ENCODE assay signal across 8 cellular contexts in genomic region chr10:43574035-43574892, GRCh38. TPM values are rescaled to one million over a fixed set of nuclear protein-coding genes. Genes with fewer than 3 reads are reported as not detected.
DNase-seq lines count a peak whose midpoint lies in the region; ATAC-seq, FAIRE-seq and TF ChIP-seq lines count a peak whose summit lies in the region.

Gene ZNF239 (minus strand): TSS chr10:43574616. CDS start chr10:43558079, 16,537 bp downstream.

- peak within 1 kb of the TSS; percentile 83 for H3K4me2 ChIP-seq in neural progenitor cell

- no peaks in the 10 kb centered on the region for H3K27me3 Mint-ChIP-seq in neural progenitor cell (ENCODE audit: insufficient read depth, low read depth)
- no peaks in the 10 kb centered on the region for H3K27me3 Mint-ChIP-seq in stimulated activated naive CD8-positive, alpha-beta T cell treated with anti-CD3 and anti-CD28 coated beads, Interleukin-15, amount 100 ng/mL, for 72 hours

- H3K9ac ChIP-seq in neural progenitor cell: no peak within 1 kb of the TSS

- peaks cover 37% of the 10 kb centered on the region for H3K27me3 ChIP-seq in neural progenitor cell

- peaks cover 29% of the 10 kb centered on the region for H3K9me3 Mint-ChIP-seq in neural progenitor cell
- peaks cover 34 to 42% of the 10 kb centered on the region in 2 donors for H3K9me3 Mint-ChIP-seq in stimulated activated naive CD8-positive, alpha-beta T cell treated with anti-CD3 and anti-CD28 coated beads, Interleukin-15, amount 100 ng/mL, for 72 hours

- H3K4me1 ChIP-seq in neural progenitor cell: peaks cover 13% of the 10 kb centered on the region

- H3K4me3 ChIP-seq in neural progenitor cell: peak within 1 kb of the TSS; percentile 45

- no peaks in the 10 kb centered on the region for H4K20me1 ChIP-seq in neural progenitor cell (ENCODE audit: low read depth)

- H3K36me3 ChIP-seq in neural progenitor cell: no peaks in the 10 kb centered on the region

- no peaks in the 10 kb centered on the region for H3K9me3 ChIP-seq in neural progenitor cell (ENCODE audit: low read depth)

- FAIRE-seq in RCC 7860 (lab: Jason Lieb, UNC): no peak

- TF ChIP-seq CTCF in AG09319 (IDR thresholded peaks at IDR 0.05; ENCODE audit: low read depth, low read length): no peak
- TF ChIP-seq CTCF in neural progenitor cell (IDR thresholded peaks at IDR 0.05): peak; percentile 4

- peak within 1 kb of the TSS; percentile 92 for H2AFZ ChIP-seq in neural progenitor cell (replicated peaks)

- H3K36me3 Mint-ChIP-seq in neural progenitor cell: peaks cover 16% of the 10 kb centered on the region

- H3K4me1 Mint-ChIP-seq in neural progenitor cell: peaks cover 11% of the 10 kb centered on the region
- peaks cover 43% of the 10 kb centered on the region for H3K4me1 Mint-ChIP-seq in stimulated activated naive CD8-positive, alpha-beta T cell treated with anti-CD3 and anti-CD28 coated beads, Interleukin-15, amount 100 ng/mL, for 72 hours

- H3F3A ChIP-seq in neural progenitor cell (ENCODE audit: low read depth): peaks cover 3% of the 10 kb centered on the region

- peak within 1 kb of the TSS; percentile 83 for H3K27ac Mint-ChIP-seq in neural progenitor cell
- peak within 1 kb of the TSS; percentile 49 to 86 for H3K27ac Mint-ChIP-seq in stimulated activated naive CD8-positive, alpha-beta T cell treated with anti-CD3 and anti-CD28 coated beads, Interleukin-15, amount 100 ng/mL, for 72 hours

- no peak within 1 kb of the TSS for H3K27ac ChIP-seq in neural progenitor cell

- no peaks in the 10 kb centered on the region for H3K79me2 ChIP-seq in neural progenitor cell (ENCODE audit: low read depth)

- DNase-seq in AG09319 (ENCODE audit: extremely low read depth, low read depth): peak; percentile 80
- DNase-seq in RCC 7860 (ENCODE audit: low spot score): peak; percentile 49
- peak; percentile 79 for DNase-seq in activated gamma-delta T cell treated with anti-CD3 and anti-CD28 coated beads, Interleukin-2, amount 50 U/mL, for 16 hours (ENCODE audit: low read depth)
- DNase-seq in foreskin melanocyte: peak; percentile 75
- peak; percentile 85 for DNase-seq in neural progenitor cell (ENCODE audit: low spot score)
- peak; percentile 74 to 89 for DNase-seq in stimulated activated naive CD8-positive, alpha-beta T cell treated with anti-CD3 and anti-CD28 coated beads, Interleukin-15, amount 100 ng/mL, for 72 hours

- ATAC-seq in GM19035 (IDR thresholded peaks at IDR 0.05; ENCODE audit: unreplicated experiment) (peak; percentile 89), HG03378 (IDR thresholded peaks at IDR 0.05; ENCODE audit: unreplicated experiment) (peak; percentile 92)
- peak; percentile 97 for ATAC-seq in stimulated activated naive CD8-positive, alpha-beta T cell treated with anti-CD3 and anti-CD28 coated beads, Interleukin-15, amount 100 ng/mL, for 72 hours

- peak within 1 kb of the TSS; percentile 88 for H3K4me3 Mint-ChIP-seq in neural progenitor cell
- peak within 1 kb of the TSS; percentile 84 to 88 for H3K4me3 Mint-ChIP-seq in stimulated activated naive CD8-positive, alpha-beta T cell treated with anti-CD3 and anti-CD28 coated beads, Interleukin-15, amount 100 ng/mL, for 72 hours

RNA-seq across cellular contexts. Expression of gene ZNF239, which starts in this region (rescaled TPM):
- total RNA-seq in neural progenitor cell (ENCODE audit: low replicate concordance): 7.1 and 16.9 TPM in 2 replicates
